8 cellular contexts compared by ENCODE assay signal in genomic region chr1:231040800-231041704, GRCh38. TPM values are rescaled to one million over a fixed set of nuclear protein-coding genes. Genes with fewer than 3 reads are reported as not detected.
DNase-seq lines count a peak whose midpoint lies in the region; ATAC-seq and TF ChIP-seq lines count a peak whose summit lies in the region.

No MANE protein-coding gene starts in this region.

- no peak for ATAC-seq in GM18870 (IDR thresholded peaks at IDR 0.05; ENCODE audit: unreplicated experiment)
- ATAC-seq in GM21526 (IDR thresholded peaks at IDR 0.05; ENCODE audit: low FRiP score, unreplicated experiment), result no peak

- peak overlapping the region; percentile 97 for H3K4me2 ChIP-seq in trophoblast cell (ENCODE audit: low read length)

- H3K18ac ChIP-seq in trophoblast cell (ENCODE audit: low read length), result peak overlapping the region; percentile 83

- H3K9ac ChIP-seq in trophoblast cell (ENCODE audit: low read length), result no peak overlapping the region

- H3K4me1 ChIP-seq in trophoblast cell (ENCODE audit: control insufficient read depth in 1 of 2, insufficient read depth in 2 of 2, low read length in 2 of 2), result peaks cover 16 to 20% of the 10 kb centered on the region in 2 experiments

- H2BK5ac ChIP-seq in trophoblast cell (ENCODE audit: low read depth, low read length, poor library complexity), result peak overlapping the region; percentile 31

- peaks cover 26% of the 10 kb centered on the region for H3K79me1 ChIP-seq in trophoblast cell (ENCODE audit: low read length)

- TF ChIP-seq CTCF in VCaP (conservative IDR thresholded peaks at IDR 0.05), result no peak
- TF ChIP-seq CTCF in fibroblast of mammary gland (conservative IDR thresholded peaks at IDR 0.05; ENCODE audit: control insufficient read depth, insufficient read depth, low read depth, low read length), result no peak

- peak overlapping the region; percentile 95 for H4K8ac ChIP-seq in trophoblast cell (ENCODE audit: low read depth, low read length)

- peak overlapping the region; percentile 80 for H4K91ac ChIP-seq in trophoblast cell (ENCODE audit: low read depth, low read length)

- H3K36me3 ChIP-seq in H7 (replicated peaks; ENCODE audit: control insufficient read depth, insufficient read depth, low read length) (no peaks in the 10 kb centered on the region), trophoblast cell (ENCODE audit: control insufficient read depth in 1 of 2, insufficient read depth in 2 of 2, low read length in 2 of 2) (peaks cover 0 to 3% of the 10 kb centered on the region in 2 experiments)

- no peak overlapping the region for H3K23ac ChIP-seq in trophoblast cell (ENCODE audit: low read length)

- peaks cover 72% of the 10 kb centered on the region for H3K27me3 ChIP-seq in H7 (ENCODE audit: control insufficient read depth, insufficient read depth, low read length)
- H3K27me3 ChIP-seq in trophoblast cell (ENCODE audit: insufficient read depth, low read length), result no peaks in the 10 kb centered on the region

- WGBS in trophoblast cell (ENCODE audit: extremely low coverage, insufficient coverage, insufficient read length), result no CpG with 5 or more reads among the region's 37 CpGs

- peak overlapping the region; percentile 92 for H3K4ac ChIP-seq in trophoblast cell (ENCODE audit: low read depth, low read length)

- peak overlapping the region; percentile 14 for H2AFZ ChIP-seq in trophoblast cell (ENCODE audit: insufficient read depth, low read length, poor library complexity)

- no peak overlapping the region for H2AK5ac ChIP-seq in trophoblast cell (ENCODE audit: low read length)

- peak; percentile 76 for DNase-seq in H7
- DNase-seq in fibroblast of mammary gland (ENCODE audit: low read depth), result no peak
- peak; percentile 68 to 86 for DNase-seq in trophoblast cell
- no peak for DNase-seq in EL
- no peak for DNase-seq in GOT3 (lab: John Stamatoyannopoulos, UW)

- peaks cover 15% of the 10 kb centered on the region for H3K79me2 ChIP-seq in trophoblast cell (ENCODE audit: control insufficient read depth, insufficient read depth, low read length, poor library complexity)

- H3K9me3 ChIP-seq in trophoblast cell (ENCODE audit: insufficient read depth, low read depth, low read length), result no peaks in the 10 kb centered on the region

- H3K27ac ChIP-seq in VCaP (peak overlapping the region; percentile 46; the same call in 1 of the 2 replicates), trophoblast cell (ENCODE audit: low read depth, low read length) (peak overlapping the region; percentile 64)

- peak overlapping the region; percentile 74 for H3K14ac ChIP-seq in trophoblast cell (ENCODE audit: low read length)

- H2BK120ac ChIP-seq in trophoblast cell (ENCODE audit: insufficient read depth, low read length, poor library complexity), result peak overlapping the region; percentile 91

- H4K12ac ChIP-seq in trophoblast cell (ENCODE audit: low read depth, low read length), result no peak overlapping the region

- H3K4me3 ChIP-seq in H7 (ENCODE audit: insufficient read depth, low read depth, low read length) (peak overlapping the region; percentile 57), fibroblast of mammary gland (ENCODE audit: control insufficient read depth, low read depth, low read length) (peak overlapping the region; percentile 54), trophoblast cell (ENCODE audit: low read depth, low read length) (peak overlapping the region; percentile 73)

- H2BK12ac ChIP-seq in trophoblast cell (ENCODE audit: low read length), result peak overlapping the region; percentile 73

RNA-seq across cellular contexts. Expression of gene FAM89A, which starts 1.0 kb away (rescaled TPM):
- 8.0 and 25.6 TPM in 2 replicates for total RNA-seq in H7 (2014; rRNA removed; shearing (Covaris generic))
- 44.3 and 47.9 TPM in 2 replicates for polyA plus RNA-seq in trophoblast cell (2013)

Comparison
In these comparisons a context has a peak if more than half of its experiments do, and no peak if none do; other contexts are left out.
1. DNase-seq: peak in H7 (single experiment) and trophoblast cell (2 of 2); none in fibroblast of mammary gland (single experiment), EL (single experiment) and GOT3 (single experiment).
2. Peak in every context shown above with its lines, with median percentiles within 50 percentile points of each other: H3K4me3 ChIP-seq.